In the genomic region with DNA sequence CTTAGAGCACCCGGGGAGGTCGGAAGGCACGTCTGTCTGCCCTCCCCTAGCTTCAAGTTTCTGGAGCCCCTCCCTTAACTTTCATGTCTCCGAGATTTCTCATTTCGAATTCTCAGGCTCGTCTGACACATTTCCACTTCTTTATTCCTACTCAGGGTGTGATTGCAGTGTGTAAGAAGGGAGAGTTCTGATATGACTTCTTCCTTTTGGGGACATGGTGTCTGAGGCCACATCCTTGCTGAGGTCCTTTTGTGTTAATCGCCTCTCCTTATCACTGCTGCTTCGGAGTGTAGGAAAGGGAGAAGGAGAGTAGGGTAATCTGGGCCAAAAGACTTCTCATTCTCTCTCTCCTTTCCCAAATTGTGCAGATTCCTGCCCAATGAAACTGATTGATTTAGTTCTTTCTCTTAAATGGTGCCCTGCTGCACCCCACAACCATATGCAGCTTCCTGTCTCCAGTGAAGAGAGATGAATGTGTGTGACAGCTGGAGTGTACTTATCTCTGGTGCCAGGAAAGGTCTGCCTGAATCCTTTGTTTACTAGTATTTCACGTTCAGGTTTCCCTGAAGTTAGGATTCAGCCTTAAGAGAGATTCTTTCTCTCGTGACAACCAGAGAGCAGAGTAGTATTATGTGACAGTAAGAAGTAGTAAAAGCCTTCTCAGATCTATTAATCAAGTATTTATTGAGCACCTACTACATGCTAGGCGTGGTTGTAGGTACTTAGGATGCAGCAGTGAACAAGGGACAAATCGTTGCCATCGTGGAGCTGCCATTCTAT, we compare ENCODE assay signal across 8 cellular contexts. TPM values are rescaled to one million over a fixed set of nuclear protein-coding genes. Genes with fewer than 3 reads are reported as not detected.
DNase-seq lines count a peak whose midpoint lies in the region; ATAC-seq and TF ChIP-seq lines count a peak whose summit lies in the region.

No MANE protein-coding gene starts in this region.

- H3K36me3 Mint-ChIP-seq in nephron (ENCODE audit: low read depth), result peaks cover 5% of the 10 kb centered on the region

- no peaks in the 10 kb centered on the region; the same call in 1 of the 2 replicates for H3K9me3 ChIP-seq in AG04450 (ENCODE audit: control insufficient read depth, insufficient read depth, low read length)

- peak; percentile 11 for ATAC-seq in GM18907 (IDR thresholded peaks at IDR 0.05; ENCODE audit: unreplicated experiment)

- H3K27ac ChIP-seq in AG04450 (ENCODE audit: low read depth, low read length), result peak overlapping the region; percentile 87
- peak overlapping the region; percentile 50 to 89 for H3K27ac ChIP-seq in coronary artery

- peak overlapping the region; percentile 91 to 95 (median 94) for H3K4me3 Mint-ChIP-seq in nephron

- TF ChIP-seq CTCF in AG04450 (IDR thresholded peaks at IDR 0.05; ENCODE audit: low read depth, low read length) (no peak), coronary artery (IDR thresholded peaks at IDR 0.05) (no peak), nephron (IDR thresholded peaks at IDR 0.05; ENCODE audit: unreplicated experiment in 3 of 3) (no peak)

- H3K4me3 ChIP-seq in AG04450 (ENCODE audit: low read depth, low read length), result peak overlapping the region; percentile 92
- H3K4me3 ChIP-seq in coronary artery, result peak overlapping the region; percentile 77

- CTCF ChIA-PET in AG04450 (lab: Charles Lee), result no interaction called here

- H3K27me3 Mint-ChIP-seq in nephron (ENCODE audit: low read depth), result no peaks in the 10 kb centered on the region

- DNase-seq in AG04450 (ENCODE audit: low read depth, low spot score), result no peak
- DNase-seq in NCI-H524 treated with DMSO at 0.1 percent for 48 hours (lab: John Stamatoyannopoulos, UW), result peak; percentile 28
- no peak for DNase-seq in coronary artery (ENCODE audit: low spot score)
- DNase-seq in NCI-H2196 treated with DMSO at 0.1 percent for 48 hours (lab: John Stamatoyannopoulos, UW; ENCODE audit: unreplicated experiment), result no peak
- DNase-seq in OCI-M2 (lab: John Stamatoyannopoulos, UW; ENCODE audit: unreplicated experiment), result no peak
- no peak for DNase-seq in NCI-H146 treated with DMSO at 0.1 percent for 48 hours (lab: John Stamatoyannopoulos, UW; ENCODE audit: unreplicated experiment)

- H3K4me1 Mint-ChIP-seq in nephron, result peaks cover 28% of the 10 kb centered on the region

- H3K27ac Mint-ChIP-seq in nephron, result peak overlapping the region; percentile 57 to 91 (median 77)

- H3K27me3 ChIP-seq in AG04450 (ENCODE audit: control insufficient read depth, insufficient read depth, low read length), result no peaks in the 10 kb centered on the region

- POLR2A ChIA-PET in AG04450 (lab: Yijun Ruan, JAX), result no interaction called here

- H3K9me3 Mint-ChIP-seq in nephron, result no peaks in the 10 kb centered on the region

RNA-seq across cellular contexts. Expression of a gene that starts 0.7 kb away (rescaled TPM):
- polyA plus RNA-seq in AG04450 (2011; rRNA removed), result 10.2 TPM in 2 replicates
- polyA minus RNA-seq in AG04450 (2011; rRNA and poly(A)+ RNA removed), result 13.0 and 14.6 TPM in 2 replicates

RNA-seq across cellular contexts. Expression of a gene that starts 18.5 kb away (rescaled TPM):
- 26.6 and 29.7 TPM in 2 replicates for polyA plus RNA-seq in AG04450 (2011; rRNA removed)
- 23.6 and 32.0 TPM in 2 replicates for polyA minus RNA-seq in AG04450 (2011; rRNA and poly(A)+ RNA removed)

RNA-seq across cellular contexts. Expression of a gene that starts 25.5 kb away (rescaled TPM):
- 298 and 340 TPM in 2 replicates for polyA plus RNA-seq in AG04450 (2011; rRNA removed)
- 153 and 179 TPM in 2 replicates for polyA minus RNA-seq in AG04450 (2011; rRNA and poly(A)+ RNA removed)

RNA-seq across cellular contexts. Expression of a gene that starts 27.5 kb away (rescaled TPM):
- polyA plus RNA-seq in AG04450 (2011; rRNA removed), result 5.3 and 6.5 TPM in 2 replicates
- 7.9 and 9.1 TPM in 2 replicates for polyA minus RNA-seq in AG04450 (2011; rRNA and poly(A)+ RNA removed)
